38 cellular contexts compared by ENCODE assay signal in genomic region chr4:112473985-112474384, GRCh38. TPM values are rescaled to one million over a fixed set of nuclear protein-coding genes. Genes with fewer than 3 reads are reported as not detected.
"Had no signal": no experiment of that assay in that cellular context is flagged by ENCODE, and none has a peak within 500 bp of the region (broad histone marks: within the 10 kb centered on the region; RNA-seq: fewer than 3 reads in every experiment).

No MANE protein-coding gene starts in this region.

- H3K27me3 ChIP-seq: adrenal gland, ascending aorta, body of pancreas, brain microvascular endothelial cell, breast epithelium, cardiac muscle cell had no signal

- ATAC-seq: activated naive CD4-positive, alpha-beta T cell treated with anti-CD3 and anti-CD28 coated beads, Interleukin-2, amount 50 U/mL, for 72 hours; activated naive CD8-positive, alpha-beta T cell treated with anti-CD3 and anti-CD28 coated beads, Interleukin-2, amount 50 U/mL, for 24 hours; activated T-cell treated with anti-CD3 and anti-CD28 coated beads, Interleukin-2, amount 50 U/mL, for 4 hours; activated T-cell treated with anti-CD3 and anti-CD28 coated beads, Interleukin-2, amount 50 U/mL, for 72 hours; activated T-helper 17 cell treated with anti-CD3 and anti-CD28 coated beads, Interleukin-2, amount 50 U/mL, for 72 hours; body of pancreas had no signal

- FAIRE-seq: astrocyte, bronchial epithelial cell had no signal

- DNase-seq: activated effector memory CD4-positive, alpha-beta T cell treated with anti-CD3 and anti-CD28 coated beads, Interleukin-2, amount 50 U/mL, for 16 hours; activated effector memory CD4-positive, alpha-beta T cell treated with Interleukin-2 at 50 U/mL for 16 hours; activated gamma-delta T cell; activated gamma-delta T cell treated with Interleukin-2 at 50 U/mL for 16 hours; activated naive CD4-positive, alpha-beta T cell; activated naive CD4-positive, alpha-beta T cell treated with anti-CD3 and anti-CD28 coated beads for 36 hours; activated naive CD4-positive, alpha-beta T cell treated with anti-CD3 and anti-CD28 coated beads, Interleukin-2, amount 10 ng/mL, durations not matched to agents 7 days and 5 days; activated naive CD4-positive, alpha-beta T cell treated with anti-CD3 and anti-CD28 coated beads, Interleukin-2, amount 50 U/mL, for 16 hours; activated naive CD4-positive, alpha-beta T cell treated with Interleukin-2 at 50 U/mL for 16 hours; activated naive CD8-positive, alpha-beta T cell treated with anti-CD3 and anti-CD28 coated beads for 36 hours; activated naive CD8-positive, alpha-beta T cell treated with anti-CD3 and anti-CD28 coated beads, Interleukin-2, amount 10 ng/mL, durations not matched to agents 7 days and 5 days; activated naive CD8-positive, alpha-beta T cell treated with anti-CD3 and anti-CD28 coated beads, Interleukin-2, amount 50 U/mL, for 24 hours; activated T-cell treated with anti-CD3 and anti-CD28 coated beads, Interleukin-2, amount 50 U/mL, for 1 hour; activated T-cell treated with anti-CD3 and anti-CD28 coated beads, Interleukin-2, amount 50 U/mL, for 24 hours; activated T-cell treated with anti-CD3 and anti-CD28 coated beads, Interleukin-2, amount 50 U/mL, for 4 hours; activated T-cell treated with anti-CD3 and anti-CD28 coated beads, Interleukin-2, amount 50 U/mL, for 48 hours; activated T-cell treated with anti-CD3 and anti-CD28 coated beads, Interleukin-2, amount 50 U/mL, for 72 hours; adrenal gland; amniotic stem cell; amygdala; anterior cingulate cortex; aorta; body of pancreas; brain microvascular endothelial cell; caudate nucleus; central memory CD4-positive, alpha-beta T cell; cerebellar nuclear complex had no signal

- H3K4me3 ChIP-seq: adrenal gland, ascending aorta, body of pancreas, breast epithelium, cardiac muscle cell had no signal

- H3K27ac ChIP-seq: adrenal gland, ascending aorta, body of pancreas, brain microvascular endothelial cell, breast epithelium, cardiac muscle cell had no signal

- H3K4me1 ChIP-seq: adrenal gland, ascending aorta, body of pancreas, breast epithelium had no signal

- H3K9me3 ChIP-seq: adrenal gland, body of pancreas, breast epithelium had no signal

- H3K36me3 ChIP-seq: adrenal gland, ascending aorta, brain microvascular endothelial cell, breast epithelium, cardiac muscle cell had no signal

RNA-seq across cellular contexts. Expression of gene NEUROG2, which starts 42.0 kb away (rescaled TPM):
- total RNA-seq: activated naive CD8-positive, alpha-beta T cell treated with anti-CD3 and anti-CD28 coated beads for 36 hours; activated naive CD8-positive, alpha-beta T cell treated with anti-CD3 and anti-CD28 coated beads, Interleukin-2, amount 10 ng/mL, durations not matched to agents 7 days and 5 days; activated T-helper 17 cell treated with anti-CD3 and anti-CD28 coated beads, Interleukin-2, amount 50 U/mL, for 72 hours; activated T-helper 2 cell treated with anti-CD3 and anti-CD28 coated beads, Interferon-gamma antibody, Interleukin-2, Interleukin-4, amounts not matched to agents 10 μg/mL and 5 μg/mL and 100 μg/mL, durations not matched to agents 14 hours and 24 hours and 36 hours; adrenal gland; aorta; ascending aorta; astrocyte; body of pancreas; bronchial epithelial cell; cardiac septum; chondrocyte had no signal
- polyA plus RNA-seq: adipose tissue, adrenal gland, aorta, cardiac muscle cell had no signal
